ENCODE assay signal across 12 cellular contexts in genomic region chr19:40745402-40745780, GRCh38. TPM values are rescaled to one million over a fixed set of nuclear protein-coding genes. Genes with fewer than 3 reads are reported as not detected.
A peak's percentile ranks its signal among the peaks of the same experiment; 100 is the strongest.
DNase-seq lines count a peak whose midpoint lies in the region; TF ChIP-seq lines count a peak whose summit lies in the region.
"Had no signal": no experiment of that assay in that cellular context is flagged by ENCODE, and none has a peak within 500 bp of the region (broad histone marks: within the 10 kb centered on the region; RNA-seq: fewer than 3 reads in every experiment).

No MANE protein-coding gene starts in this region.

- H3K4me3 Mint-ChIP-seq in H9 (peak overlapping the region in 1 of 2 experiments; percentile 34; a peak in 1 of 5 replicates), CD14-positive monocyte (no peak overlapping the region)
- H3K4me3 Mint-ChIP-seq: neural crest cell, T-helper 17 cell had no signal

- H3K4me2 ChIP-seq in H9 (ENCODE audit: insufficient read depth, insufficient read length, low read length) = no peak overlapping the region

- no peak overlapping the region for H2BK12ac ChIP-seq in H9 (ENCODE audit: insufficient read length, low read depth, low read length)

- no peaks in the 10 kb centered on the region; the same call in 1 of the 2 replicates for H3K79me2 ChIP-seq in H9 (ENCODE audit: insufficient read depth, low read length)

- H2BK120ac ChIP-seq in H9 (ENCODE audit: low read depth, low read length, poor library complexity, severe bottlenecking) = no peak overlapping the region

- H3K27me3 ChIP-seq in H9 (ENCODE audit: insufficient read depth, low read length) = no peaks in the 10 kb centered on the region
- H3K27me3 ChIP-seq: transverse colon had no signal

- H3K14ac ChIP-seq in H9 (ENCODE audit: insufficient read depth, low read length) = no peak overlapping the region

- intact Hi-C loops in CD14-positive monocyte (cut with micrococcal nuclease) = no loop called here

- H3K27ac ChIP-seq in H9 (ENCODE audit: insufficient read length, low read depth, low read length) = no peak overlapping the region

- H3K9me3 ChIP-seq in H9 (ENCODE audit: control insufficient read depth, low read depth, low read length) = no peaks in the 10 kb centered on the region
- H3K9me3 ChIP-seq: transverse colon had no signal

- peaks cover 4% of the 10 kb centered on the region; the same call in 1 of the 2 replicates for H3K4me1 ChIP-seq in H9 (ENCODE audit: insufficient read depth, low read length)

- no peak overlapping the region for H2AK5ac ChIP-seq in H9 (ENCODE audit: insufficient read length, low read length)

- no peak for DNase-seq in H9
- peak; percentile 31 for DNase-seq in epithelial cell of proximal tubule (ENCODE audit: low read depth)
- DNase-seq in renal cortical epithelial cell (ENCODE audit: low read depth) = peak; percentile 77
- DNase-seq in stimulated activated CD4-positive, alpha-beta T cell treated with anti-CD3 and anti-CD28 coated beads, Interleukin-1b, Interleukin-23, amount 100 ng/mL, for 48 hours = no peak
- DNase-seq in CD14-positive monocyte (ENCODE audit: low spot score) = no peak
- no peak for DNase-seq in activated naive CD4-positive, alpha-beta T cell (lab: John Stamatoyannopoulos, UW)
- DNase-seq: activated CD8-positive, alpha-beta memory T cell treated with anti-CD3 and anti-CD28 coated beads, Interleukin-2, amount 50 U/mL, for 4 hours; MV-4-11; NCI-H774; T-helper 17 cell; transverse colon had no signal

- H3K4ac ChIP-seq in H9 (ENCODE audit: low read depth, low read length) = no peak overlapping the region

- WGBS in H9 (ENCODE audit: extremely low coverage, insufficient read length, low lambda C conversion rate) = no CpG with 5 or more reads among the region's 7 CpGs

- H3K79me1 ChIP-seq in H9 (ENCODE audit: insufficient read depth, low read depth, low read length, poor library complexity, severe bottlenecking) = no peaks in the 10 kb centered on the region

- H3T11ph ChIP-seq in H9 (ENCODE audit: low read length) = no peak overlapping the region

- H3K9me3 Mint-ChIP-seq in H9 (peaks cover 0 to 3% of the 10 kb centered on the region in 2 experiments; a peak in 1 of 5 replicates), CD14-positive monocyte (no peaks in the 10 kb centered on the region)
- H3K9me3 Mint-ChIP-seq: neural crest cell had no signal

- H3K27me3 Mint-ChIP-seq in H9 (ENCODE audit: low read depth) = no peaks in the 10 kb centered on the region
- H3K27me3 Mint-ChIP-seq in CD14-positive monocyte (ENCODE audit: low read depth in 3 of 3) = peaks cover 0 to 2% (median 1%) of the 10 kb centered on the region in 3 donors
- H3K27me3 Mint-ChIP-seq: T-helper 17 cell had no signal

- H3K36me3 Mint-ChIP-seq in H9 (ENCODE audit: insufficient read depth in 1 of 3, low read depth in 3 of 3) (peaks cover 6 to 17% (median 12%) of the 10 kb centered on the region in 3 experiments; a peak in 5 of 7 replicates), CD14-positive monocyte (peaks cover 8 to 27% of the 10 kb centered on the region in 2 donors)

- no peak overlapping the region for H3K56ac ChIP-seq in H9 (ENCODE audit: insufficient read length, low read depth, low read length)

- H2BK20ac ChIP-seq in H9 (ENCODE audit: low read depth, low read length, poor library complexity, severe bottlenecking) = no peak overlapping the region

- no peak overlapping the region for H3K18ac ChIP-seq in H9 (ENCODE audit: insufficient read length, low read depth, low read length)

- no peak overlapping the region for H2AFZ ChIP-seq in H9 (ENCODE audit: low read length)

- H3K4me1 Mint-ChIP-seq in H9 = peaks cover 24 to 28% of the 10 kb centered on the region in 2 experiments
- H3K4me1 Mint-ChIP-seq in CD14-positive monocyte = peaks cover 34% of the 10 kb centered on the region

- H4K5ac ChIP-seq in H9 (ENCODE audit: insufficient read length, low read depth, low read length) = no peak overlapping the region

- no peaks in the 10 kb centered on the region for H4K20me1 ChIP-seq in H9 (ENCODE audit: control insufficient read depth, insufficient read depth, insufficient read length)

- TF ChIP-seq CTCF in H9 (conservative IDR thresholded peaks at IDR 0.05) = no peak
- TF ChIP-seq CTCF in epithelial cell of proximal tubule (conservative IDR thresholded peaks at IDR 0.05; ENCODE audit: low read depth, low read length) = no peak
- TF ChIP-seq CTCF in CD14-positive monocyte (IDR thresholded peaks at IDR 0.05) = no peak

- H3K9ac ChIP-seq in H9 (ENCODE audit: extremely low read depth, insufficient read length, low read length) = no peak overlapping the region

- no peak overlapping the region for H3K23ac ChIP-seq in H9 (ENCODE audit: insufficient read length, low read depth, low read length)

- no peak overlapping the region for H4K91ac ChIP-seq in H9 (ENCODE audit: insufficient read length, low read depth, low read length)

- peaks cover 9% of the 10 kb centered on the region for H3K23me2 ChIP-seq in H9 (ENCODE audit: insufficient read length, low read depth, low read length, poor library complexity, severe bottlenecking)

- no peak overlapping the region for H3K4me3 ChIP-seq in epithelial cell of proximal tubule (ENCODE audit: low read depth, low read length)
- H3K4me3 ChIP-seq: transverse colon had no signal

- H2BK15ac ChIP-seq in H9 (ENCODE audit: low read depth, low read length) = no peak overlapping the region

- H3K27ac Mint-ChIP-seq in H9 (peak overlapping the region in 2 of 3 experiments; percentile 28 to 77; a peak in 3 of 7 replicates), CD14-positive monocyte (no peak overlapping the region)
- H3K27ac Mint-ChIP-seq: T-helper 17 cell had no signal

- no peak overlapping the region for H2BK5ac ChIP-seq in H9 (ENCODE audit: insufficient read length, low read length)

- H4K8ac ChIP-seq in H9 (replicated peaks; ENCODE audit: insufficient read length, low read depth, low read length) = no peak overlapping the region

RNA-seq across cellular contexts. Expression of gene ACTMAP, which starts 4.9 kb away (rescaled TPM):
- total RNA-seq in H9 (2021) (27.7 and 31.5 TPM in 2 replicates), epithelial cell of proximal tubule (2.2 and 3.3 TPM in 2 replicates), renal cortical epithelial cell (0.35 and 4.5 TPM in 2 replicates)
- 1 to 10 TPM; 4.3 to 8.5 TPM for polyA plus RNA-seq in CD14-positive monocyte

RNA-seq across cellular contexts. Expression of gene SNRPA, which starts 5.6 kb away (rescaled TPM):
- total RNA-seq in H9 (2021) (199 and 225 TPM in 2 replicates), epithelial cell of proximal tubule (169 and 202 TPM in 2 replicates), renal cortical epithelial cell (17.4 and 20.5 TPM in 2 replicates)
- polyA plus RNA-seq in CD14-positive monocyte = 10 to 100 TPM; 27.9 to 44.2 TPM

RNA-seq across cellular contexts. Expression of gene ITPKC, which starts 28.5 kb away (rescaled TPM):
- 11.2 and 11.8 TPM in 2 replicates for total RNA-seq in H9 (2021)
- 13.7 and 17.6 TPM in 2 replicates for total RNA-seq in epithelial cell of proximal tubule
- total RNA-seq in renal cortical epithelial cell = 17.6 and 25.0 TPM in 2 replicates
- 1 to 10 TPM; 2.7 to 2.9 TPM for polyA plus RNA-seq in CD14-positive monocyte

RNA-seq across cellular contexts. Expression of gene COQ8B, which starts 28.7 kb away (rescaled TPM):
- 40.5 and 42.0 TPM in 2 replicates for total RNA-seq in H9 (2021)
- total RNA-seq in epithelial cell of proximal tubule = 20.9 and 30.5 TPM in 2 replicates
- 18.6 and 44.0 TPM in 2 replicates for total RNA-seq in renal cortical epithelial cell
- polyA plus RNA-seq in CD14-positive monocyte = 10 to 100 TPM; 16.0 to 23.4 TPM

RNA-seq across cellular contexts. Expression of gene MIA, which starts 29.9 kb away (rescaled TPM):
- total RNA-seq in H9 (2021) = not detected in 2 replicates
- total RNA-seq in epithelial cell of proximal tubule = 0.80 TPM in 1 of 2 replicates, not detected in the other
- total RNA-seq in renal cortical epithelial cell = not detected in 2 replicates
- not detected for polyA plus RNA-seq in CD14-positive monocyte
- total RNA-seq: T-helper 17 cell had no signal

Comparison
In these comparisons a context has a peak if more than half of its experiments do, and no peak if none do; other contexts are left out.
1. DNase-seq: peak in epithelial cell of proximal tubule (single experiment) and renal cortical epithelial cell (single experiment); none in H9 (single experiment), stimulated activated CD4-positive, alpha-beta T cell treated with anti-CD3 and anti-CD28 coated beads, Interleukin-1b, Interleukin-23, amount 100 ng/mL, for 48 hours (single experiment), CD14-positive monocyte (single experiment) and activated naive CD4-positive, alpha-beta T cell (0 of 4).
2. H3K27ac Mint-ChIP-seq: peak in H9 (2 of 3); none in CD14-positive monocyte (0 of 7).